ENCODE assay signal across 27 cellular contexts in the genomic region with DNA sequence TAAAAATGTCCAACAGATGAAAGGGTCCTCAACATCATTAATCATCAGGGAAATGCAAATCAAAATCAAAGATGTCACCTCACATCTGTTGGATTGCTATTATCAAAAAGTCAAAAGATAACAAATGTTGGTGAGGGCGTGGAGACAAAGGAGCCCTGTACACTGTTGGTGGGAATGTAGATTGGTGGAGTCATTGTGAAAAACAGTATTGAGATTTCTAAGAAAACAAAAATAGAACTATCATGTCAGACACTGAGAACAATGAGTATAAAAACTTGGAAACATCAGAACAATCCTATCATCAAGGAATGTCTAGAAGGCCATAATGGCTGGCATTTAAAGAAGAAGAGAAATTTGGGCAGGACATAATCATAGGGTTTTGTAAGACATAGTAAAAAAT.
"Had no signal": no experiment of that assay in that cellular context is flagged by ENCODE, and none has a peak within 500 bp of the region (broad histone marks: within the 10 kb centered on the region; RNA-seq: fewer than 3 reads in every experiment).

No MANE protein-coding gene starts in this region.

- H3K9me3 Mint-ChIP-seq: activated T-cell treated with anti-CD3 and anti-CD28 coated beads, Interleukin-2, amount 50 U/mL, for 72 hours; stimulated activated naive CD8-positive, alpha-beta T cell treated with anti-CD3 and anti-CD28 coated beads, Interleukin-15, Interleukin-2, amounts not matched to agents 100 ng/mL and 50 ng/mL, for 24 hours had no signal

- H3K4me3 ChIP-seq: esophagus squamous epithelium, gastrocnemius medialis, left lung, lower lobe of right lung, neural progenitor cell, psoas muscle, sigmoid colon, thoracic aorta, uterus had no signal

- H3K4me1 Mint-ChIP-seq: activated CD4-positive, alpha-beta T cell treated with anti-CD3 and anti-CD28 coated beads for 36 hours; natural killer cell; neural progenitor cell; stimulated activated effector memory CD8-positive, alpha-beta T cell treated with anti-CD3 and anti-CD28 coated beads, Interleukin-12 subunit alpha, Interleukin-12 subunit beta, amount 100 ng/mL, for 72 hours had no signal

- H3K4me3 Mint-ChIP-seq: activated CD4-positive, alpha-beta T cell treated with anti-CD3 and anti-CD28 coated beads for 36 hours; activated CD8-positive, alpha-beta memory T cell treated with anti-CD3 and anti-CD28 coated beads, Interleukin-2, amount 10 ng/mL, durations not matched to agents 7 days and 5 days; activated CD8-positive, alpha-beta T cell treated with anti-CD3 and anti-CD28 coated beads, Interleukin-2, amount 10 ng/mL, durations not matched to agents 7 days and 5 days; activated naive CD8-positive, alpha-beta T cell; activated T-cell treated with anti-CD3 and anti-CD28 coated beads, Interleukin-2, amount 50 U/mL, for 72 hours; natural killer cell; neural progenitor cell; stimulated activated effector memory CD8-positive, alpha-beta T cell treated with anti-CD3 and anti-CD28 coated beads, Interleukin-12 subunit alpha, Interleukin-12 subunit beta, amount 100 ng/mL, for 72 hours; stimulated activated naive CD8-positive, alpha-beta T cell treated with anti-CD3 and anti-CD28 coated beads, Interleukin-15, Interleukin-2, amounts not matched to agents 100 ng/mL and 50 ng/mL, for 24 hours had no signal

- ATAC-seq: activated CD4-positive, alpha-beta T cell treated with anti-CD3 and anti-CD28 coated beads for 36 hours; activated CD8-positive, alpha-beta memory T cell treated with anti-CD3 and anti-CD28 coated beads, Interleukin-2, amount 10 ng/mL, durations not matched to agents 7 days and 5 days; activated CD8-positive, alpha-beta T cell treated with anti-CD3 and anti-CD28 coated beads, Interleukin-2, amount 10 ng/mL, durations not matched to agents 7 days and 5 days; activated T-cell treated with anti-CD3 and anti-CD28 coated beads, Interleukin-2, amount 50 U/mL, for 72 hours; gastrocnemius medialis; left lung; lower lobe of right lung; natural killer cell; psoas muscle; stimulated activated effector memory CD8-positive, alpha-beta T cell treated with anti-CD3 and anti-CD28 coated beads, Interleukin-12 subunit alpha, Interleukin-12 subunit beta, amount 100 ng/mL, for 72 hours had no signal

- DNase-seq: activated CD4-positive, alpha-beta T cell treated with anti-CD3 and anti-CD28 coated beads for 36 hours; activated CD4-positive, CD25-positive, alpha-beta regulatory T cell; activated CD8-positive, alpha-beta memory T cell treated with anti-CD3 and anti-CD28 coated beads, Interleukin-2, amount 10 ng/mL, durations not matched to agents 7 days and 5 days; activated CD8-positive, alpha-beta T cell treated with anti-CD3 and anti-CD28 coated beads, Interleukin-2, amount 10 ng/mL, durations not matched to agents 7 days and 5 days; activated naive CD4-positive, alpha-beta T cell; activated T-cell treated with anti-CD3 and anti-CD28 coated beads, Interleukin-2, amount 50 U/mL, for 72 hours; anterior cingulate cortex; effector CD8-positive, alpha-beta T cell; esophagus squamous epithelium; gastrocnemius medialis; glutamatergic neuron; left lung; lower lobe of right lung; mesendoderm; natural killer cell; occipital lobe; psoas muscle; sigmoid colon; small intestine; stimulated activated CD4-positive, alpha-beta T cell treated with anti-CD3 and anti-CD28 coated beads, Interleukin-4, amount 100 ng/mL, for 24 hours; trophoblast cell; uterus had no signal

- H3K27me3 Mint-ChIP-seq: stimulated activated naive CD8-positive, alpha-beta T cell treated with anti-CD3 and anti-CD28 coated beads, Interleukin-15, Interleukin-2, amounts not matched to agents 100 ng/mL and 50 ng/mL, for 24 hours had no signal

- H3K36me3 Mint-ChIP-seq: activated CD8-positive, alpha-beta memory T cell treated with anti-CD3 and anti-CD28 coated beads, Interleukin-2, amount 10 ng/mL, durations not matched to agents 7 days and 5 days; activated naive CD8-positive, alpha-beta T cell; natural killer cell; neural progenitor cell; stimulated activated effector memory CD8-positive, alpha-beta T cell treated with anti-CD3 and anti-CD28 coated beads, Interleukin-12 subunit alpha, Interleukin-12 subunit beta, amount 100 ng/mL, for 72 hours had no signal
